In the genomic region with DNA sequence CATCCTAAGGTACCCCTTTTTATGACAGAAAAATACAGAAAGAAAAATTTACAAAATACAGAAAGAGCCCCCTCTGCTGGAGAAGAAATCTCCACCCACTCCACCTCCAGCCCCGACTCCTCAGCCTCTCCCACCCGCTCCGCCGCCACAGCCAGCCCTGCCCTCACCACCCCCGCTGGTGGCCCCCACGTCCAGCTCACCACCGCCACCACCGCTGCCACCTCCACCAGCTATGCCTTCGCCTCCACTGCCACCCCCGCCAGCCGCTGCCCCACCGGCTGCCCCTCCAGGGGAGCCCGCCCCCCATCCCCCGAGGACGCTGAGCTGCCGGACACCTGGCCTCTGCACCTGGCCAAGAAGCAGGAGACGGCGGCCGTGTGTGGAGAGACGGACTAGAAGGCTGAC, we compare ENCODE assay signal across 1 cellular context.
TF ChIP-seq lines count a peak whose summit lies in the region.

No MANE protein-coding gene starts in this region.

TF ChIP-seq in GM23338, 12 proteins besides CTCF, POLR2A, EP300 and RAD21:
- TF ChIP-seq JUNB (IDR thresholded peaks at IDR 0.05; ENCODE audit: unreplicated experiment), result no peak
- TF ChIP-seq, protein P1, sequence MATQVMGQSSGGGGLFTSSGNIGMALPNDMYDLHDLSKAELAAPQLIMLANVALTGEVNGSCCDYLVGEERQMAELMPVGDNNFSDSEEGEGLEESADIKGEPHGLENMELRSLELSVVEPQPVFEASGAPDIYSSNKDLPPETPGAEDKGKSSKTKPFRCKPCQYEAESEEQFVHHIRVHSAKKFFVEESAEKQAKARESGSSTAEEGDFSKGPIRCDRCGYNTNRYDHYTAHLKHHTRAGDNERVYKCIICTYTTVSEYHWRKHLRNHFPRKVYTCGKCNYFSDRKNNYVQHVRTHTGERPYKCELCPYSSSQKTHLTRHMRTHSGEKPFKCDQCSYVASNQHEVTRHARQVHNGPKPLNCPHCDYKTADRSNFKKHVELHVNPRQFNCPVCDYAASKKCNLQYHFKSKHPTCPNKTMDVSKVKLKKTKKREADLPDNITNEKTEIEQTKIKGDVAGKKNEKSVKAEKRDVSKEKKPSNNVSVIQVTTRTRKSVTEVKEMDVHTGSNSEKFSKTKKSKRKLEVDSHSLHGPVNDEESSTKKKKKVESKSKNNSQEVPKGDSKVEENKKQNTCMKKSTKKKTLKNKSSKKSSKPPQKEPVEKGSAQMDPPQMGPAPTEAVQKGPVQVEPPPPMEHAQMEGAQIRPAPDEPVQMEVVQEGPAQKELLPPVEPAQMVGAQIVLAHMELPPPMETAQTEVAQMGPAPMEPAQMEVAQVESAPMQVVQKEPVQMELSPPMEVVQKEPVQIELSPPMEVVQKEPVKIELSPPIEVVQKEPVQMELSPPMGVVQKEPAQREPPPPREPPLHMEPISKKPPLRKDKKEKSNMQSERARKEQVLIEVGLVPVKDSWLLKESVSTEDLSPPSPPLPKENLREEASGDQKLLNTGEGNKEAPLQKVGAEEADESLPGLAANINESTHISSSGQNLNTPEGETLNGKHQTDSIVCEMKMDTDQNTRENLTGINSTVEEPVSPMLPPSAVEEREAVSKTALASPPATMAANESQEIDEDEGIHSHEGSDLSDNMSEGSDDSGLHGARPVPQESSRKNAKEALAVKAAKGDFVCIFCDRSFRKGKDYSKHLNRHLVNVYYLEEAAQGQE (IDR thresholded peaks at IDR 0.05; ENCODE audit: unreplicated experiment), result no peak
- TF ChIP-seq POLR2AphosphoS5 (IDR thresholded peaks at IDR 0.05; ENCODE audit: low read depth), result no peak
- no peak for TF ChIP-seq CREB1 (CRISPR knock-in tag; IDR thresholded peaks at IDR 0.05; ENCODE audit: low read depth)
- TF ChIP-seq EZH2phosphoT487 (IDR thresholded peaks at IDR 0.05; ENCODE audit: unreplicated experiment), result no peak
- no peak for TF ChIP-seq ZNF114 (CRISPR knock-in tag; IDR thresholded peaks at IDR 0.05)
